ENCODE assay signal across 15 cellular contexts in genomic region chr9:129172816-129173215, GRCh38. TPM values are rescaled to one million over a fixed set of nuclear protein-coding genes. Genes with fewer than 3 reads are reported as not detected.
DNase-seq lines count a peak whose midpoint lies in the region; ATAC-seq and TF ChIP-seq lines count a peak whose summit lies in the region.
"Had no signal": no experiment of that assay in that cellular context is flagged by ENCODE, and none has a peak within 500 bp of the region (broad histone marks: within the 10 kb centered on the region; RNA-seq: fewer than 3 reads in every experiment).

No MANE protein-coding gene starts in this region.

- no peak overlapping the region for H3K4me3 ChIP-seq in CD8-positive, alpha-beta memory T cell (ENCODE audit: low read length)
- H3K4me3 ChIP-seq in skeletal muscle tissue (ENCODE audit: low read length in 3 of 3), result no peak overlapping the region
- H3K4me3 ChIP-seq in spleen, result no peak overlapping the region

- POLR2A ChIA-PET in CD8-positive, alpha-beta memory T cell (lab: Charles Lee), result interaction anchor here (0.8 kb wide), 1 partner anchor 384 kb away, joined by 3 read pairs; no protein-coding TSS in a partner anchor
- POLR2A ChIA-PET in activated CD4-positive, alpha-beta memory T cell treated with anti-CD3 and anti-CD28 coated beads, Interleukin-2, amount 10 ng/mL, durations not matched to agents 7 days and 5 days (lab: Charles Lee), result interaction anchor here (1.0 to 5.4 kb wide), 4 partner anchors 30 to 286 kb away, joined by 3 to 24 read pairs (median 6); no protein-coding TSS in a partner anchor
- POLR2A ChIA-PET in naive thymus-derived CD8-positive, alpha-beta T cell (lab: Charles Lee), result interaction anchor here (0.5 to 5.2 kb wide), 5 partner anchors 32 to 324 kb away, joined by 3 to 38 read pairs (median 3); no protein-coding TSS in a partner anchor

- no peak for ATAC-seq in naive thymus-derived CD8-positive, alpha-beta T cell
- ATAC-seq: HepG2, left cardiac atrium, natural killer cell had no signal

- H3K9me3 Mint-ChIP-seq in CD8-positive, alpha-beta memory T cell, result no peaks in the 10 kb centered on the region
- no peaks in the 10 kb centered on the region for H3K9me3 Mint-ChIP-seq in activated CD4-positive, alpha-beta memory T cell treated with anti-CD3 and anti-CD28 coated beads, Interleukin-2, amount 10 ng/mL, durations not matched to agents 7 days and 5 days
- H3K9me3 Mint-ChIP-seq in naive thymus-derived CD8-positive, alpha-beta T cell, result no peaks in the 10 kb centered on the region
- H3K9me3 Mint-ChIP-seq: natural killer cell had no signal

- no peak overlapping the region for H3K27ac ChIP-seq in CD8-positive, alpha-beta memory T cell (ENCODE audit: low read depth, low read length)
- H3K27ac ChIP-seq in skeletal muscle tissue (ENCODE audit: low read depth, low read length), result peak overlapping the region; percentile 93
- no peak overlapping the region for H3K27ac ChIP-seq in spleen

- peaks cover 4 to 12% of the 10 kb centered on the region in 2 donors for H3K27me3 Mint-ChIP-seq in CD8-positive, alpha-beta memory T cell
- H3K27me3 Mint-ChIP-seq in activated CD4-positive, alpha-beta memory T cell treated with anti-CD3 and anti-CD28 coated beads, Interleukin-2, amount 10 ng/mL, durations not matched to agents 7 days and 5 days, result peaks cover 24% of the 10 kb centered on the region
- H3K27me3 Mint-ChIP-seq in naive thymus-derived CD8-positive, alpha-beta T cell, result peaks cover 0 to 3% (median 0%) of the 10 kb centered on the region in 5 donors

- H3K27ac Mint-ChIP-seq in CD8-positive, alpha-beta memory T cell, result no peak overlapping the region
- H3K27ac Mint-ChIP-seq in activated CD4-positive, alpha-beta memory T cell treated with anti-CD3 and anti-CD28 coated beads, Interleukin-2, amount 10 ng/mL, durations not matched to agents 7 days and 5 days, result no peak overlapping the region
- no peak overlapping the region for H3K27ac Mint-ChIP-seq in naive thymus-derived CD8-positive, alpha-beta T cell

- H3K36me3 ChIP-seq in CD8-positive, alpha-beta memory T cell (ENCODE audit: insufficient read depth, low read length), result no peaks in the 10 kb centered on the region
- H3K36me3 ChIP-seq in skeletal muscle tissue (ENCODE audit: control insufficient read depth in 3 of 3, insufficient read depth in 3 of 3, low read length in 3 of 3) (no peaks in the 10 kb centered on the region), spleen (no peaks in the 10 kb centered on the region)

- no peaks in the 10 kb centered on the region for H3K9me3 ChIP-seq in CD8-positive, alpha-beta memory T cell (ENCODE audit: low read length)
- H3K9me3 ChIP-seq in skeletal muscle tissue (ENCODE audit: control insufficient read depth in 3 of 3, low read length in 3 of 3), result no peaks in the 10 kb centered on the region
- no peaks in the 10 kb centered on the region for H3K9me3 ChIP-seq in spleen

- peaks cover 9 to 19% (median 10%) of the 10 kb centered on the region in 3 donors for H3K4me1 Mint-ChIP-seq in CD8-positive, alpha-beta memory T cell
- peaks cover 33% of the 10 kb centered on the region for H3K4me1 Mint-ChIP-seq in activated CD4-positive, alpha-beta memory T cell treated with anti-CD3 and anti-CD28 coated beads, Interleukin-2, amount 10 ng/mL, durations not matched to agents 7 days and 5 days
- H3K4me1 Mint-ChIP-seq in naive thymus-derived CD8-positive, alpha-beta T cell, result peaks cover 5 to 19% (median 10%) of the 10 kb centered on the region in 4 donors

- no peak for DNase-seq in CD8-positive, alpha-beta memory T cell
- peak in 31 of 56 donors; percentile 7 to 74 (median 33) for DNase-seq in amygdala (lab: John Stamatoyannopoulos, UW)
- DNase-seq in hypothalamus (lab: John Stamatoyannopoulos, UW), result peak in 27 of 51 donors; percentile 15 to 71 (median 43)
- no peak for DNase-seq in activated CD4-positive, alpha-beta memory T cell treated with anti-CD3 and anti-CD28 coated beads, Interleukin-2, amount 10 ng/mL, durations not matched to agents 7 days and 5 days
- no peak for DNase-seq in spleen
- DNase-seq in naive thymus-derived CD8-positive, alpha-beta T cell, result no peak
- DNase-seq in HK-2 (ENCODE audit: unreplicated experiment), result no peak
- DNase-seq: activated CD8-positive, alpha-beta memory T cell treated with anti-CD3 and anti-CD28 coated beads for 24 hours; activated naive CD4-positive, alpha-beta T cell treated with Interleukin-2 at 50 U/mL for 16 hours; DND-41; left cardiac atrium; natural killer cell; NCI-H526 treated with DMSO at 0.1 percent for 48 hours had no signal

- no peak for TF ChIP-seq POLR2A in spleen (IDR thresholded peaks at IDR 0.05)

- peak overlapping the region in 4 of 7 donors; percentile 32 to 85 (median 54) for H3K4me3 Mint-ChIP-seq in CD8-positive, alpha-beta memory T cell
- H3K4me3 Mint-ChIP-seq in activated CD4-positive, alpha-beta memory T cell treated with anti-CD3 and anti-CD28 coated beads, Interleukin-2, amount 10 ng/mL, durations not matched to agents 7 days and 5 days, result no peak overlapping the region
- H3K4me3 Mint-ChIP-seq in naive thymus-derived CD8-positive, alpha-beta T cell, result peak overlapping the region in 3 of 10 donors; percentile 58 to 62 (median 60)

- CTCF ChIA-PET in CD8-positive, alpha-beta memory T cell (lab: Charles Lee), result interaction anchor here (0.7 to 8.8 kb wide), 19 partner anchors 8 to 452 kb away, joined by 3 to 122 read pairs (median 6); partner anchors contain the start of gene NTMT1
- CTCF ChIA-PET in activated CD4-positive, alpha-beta memory T cell treated with anti-CD3 and anti-CD28 coated beads, Interleukin-2, amount 10 ng/mL, durations not matched to agents 7 days and 5 days (lab: Charles Lee), result interaction anchor here (0.6 to 3.5 kb wide), 13 partner anchors 8 to 452 kb away, joined by 3 to 31 read pairs (median 4); partner anchors contain the start of gene NTMT1

- intact Hi-C loops in spleen (cut with DNase I; ENCODE audit: low total_unique reads), result no loop called here

- H3K27me3 ChIP-seq in CD8-positive, alpha-beta memory T cell (ENCODE audit: insufficient read depth, low read length, poor library complexity, severe bottlenecking), result peaks cover 4% of the 10 kb centered on the region
- H3K27me3 ChIP-seq in skeletal muscle tissue (ENCODE audit: control insufficient read depth in 3 of 3, insufficient read depth in 3 of 3, low read length in 3 of 3) (peaks cover 0 to 8% (median 0%) of the 10 kb centered on the region in 3 donors), spleen (replicated peaks in 1 of 7) (peaks cover 0 to 36% (median 5%) of the 10 kb centered on the region in 7 donors)

- H3K4me1 ChIP-seq in CD8-positive, alpha-beta memory T cell (ENCODE audit: insufficient read depth, low read length), result no peaks in the 10 kb centered on the region
- H3K4me1 ChIP-seq in skeletal muscle tissue (ENCODE audit: control insufficient read depth in 3 of 3, insufficient read depth in 3 of 3, low read length in 3 of 3) (peaks cover 21 to 47% (median 26%) of the 10 kb centered on the region in 3 donors), spleen (peaks cover 13 to 60% (median 40%) of the 10 kb centered on the region in 6 donors)

- H3K36me3 Mint-ChIP-seq in CD8-positive, alpha-beta memory T cell, result peaks cover 0 to 7% (median 0%) of the 10 kb centered on the region in 3 donors
- no peaks in the 10 kb centered on the region for H3K36me3 Mint-ChIP-seq in activated CD4-positive, alpha-beta memory T cell treated with anti-CD3 and anti-CD28 coated beads, Interleukin-2, amount 10 ng/mL, durations not matched to agents 7 days and 5 days (ENCODE audit: low read depth)
- no peaks in the 10 kb centered on the region for H3K36me3 Mint-ChIP-seq in naive thymus-derived CD8-positive, alpha-beta T cell
- H3K36me3 Mint-ChIP-seq: natural killer cell had no signal

- peak overlapping the region in 2 of 3 donors; percentile 22 to 80 for H3K9ac ChIP-seq in skeletal muscle tissue (ENCODE audit: low read depth in 1 of 3, low read length in 3 of 3)

- TF ChIP-seq CTCF in spleen (IDR thresholded peaks at IDR 0.05 in 8 of 11, conservative IDR thresholded peaks at IDR 0.05 in 3 of 11), result no peak

- WGBS in spleen, 5 donors, result 61 to 77% (median 64%) methylated on average over 4 to 5 of the region's 5 CpGs; no CpG with 5 or more reads in 1 of the 5 donors

RNA-seq across cellular contexts. Expression of gene IER5L, which starts 5.2 kb away (rescaled TPM):
- 1 to 10 TPM; 2.8 to 3.0 TPM for total RNA-seq in CD8-positive, alpha-beta memory T cell
- polyA plus RNA-seq in CD8-positive, alpha-beta memory T cell, result 0.16 TPM
- total RNA-seq in skeletal muscle tissue, result 16.7 TPM
- total RNA-seq in activated CD4-positive, alpha-beta memory T cell treated with anti-CD3 and anti-CD28 coated beads, Interleukin-2, amount 10 ng/mL, durations not matched to agents 7 days and 5 days, result 1 to 10 TPM; 2.4 to 3.0 TPM
- total RNA-seq in spleen, result 10 to 100 TPM in 2 of 7 donors, 1 to 10 TPM in 5; 3.9 to 10.4 (median 8.7) TPM
- 10 to 100 TPM in 1 of 3 donors, 1 to 10 TPM in 2; 6.9 to 14.0 (median 7.7) TPM for polyA plus RNA-seq in spleen
- total RNA-seq in naive thymus-derived CD8-positive, alpha-beta T cell, result 1 to 10 TPM; 7.5 to 8.8 TPM
- polyA plus RNA-seq in naive thymus-derived CD8-positive, alpha-beta T cell, result under 1 TPM in 2 of 3 donors, not detected in 1; 0.05 to 0.49 TPM

Comparison
In these comparisons a context has a peak if more than half of its experiments do, and no peak if none do; other contexts are left out.
1. DNase-seq: peak in amygdala (31 of 56) and hypothalamus (27 of 51); none in CD8-positive, alpha-beta memory T cell (0 of 5), activated CD4-positive, alpha-beta memory T cell treated with anti-CD3 and anti-CD28 coated beads, Interleukin-2, amount 10 ng/mL, durations not matched to agents 7 days and 5 days (single experiment), spleen (single experiment), naive thymus-derived CD8-positive, alpha-beta T cell (0 of 10) and HK-2 (single experiment).